2 cellular contexts compared by ENCODE assay signal in the genomic region with DNA sequence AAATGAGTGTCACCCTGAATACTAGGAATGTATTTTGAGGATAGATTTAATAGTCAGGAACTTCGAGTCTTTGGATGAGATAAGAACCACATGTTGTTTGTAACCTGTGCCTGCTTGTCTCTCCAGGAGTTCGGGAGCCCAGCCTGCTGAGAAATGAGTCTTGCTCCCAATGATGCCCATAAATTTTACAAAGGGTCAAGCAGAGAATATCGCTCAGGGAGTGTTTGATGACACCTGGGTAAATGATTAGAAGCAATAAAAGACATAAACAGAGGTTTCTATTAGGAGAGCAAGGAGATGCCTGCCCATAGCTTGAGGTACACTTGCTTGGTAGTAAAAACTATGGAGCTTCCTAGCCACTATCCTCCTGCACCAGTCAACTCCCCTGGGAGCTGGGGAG.
TF ChIP-seq lines count a peak whose summit lies in the region.

No MANE protein-coding gene starts in this region.

TF ChIP-seq in GM23338, 12 proteins besides CTCF, POLR2A, EP300 and RAD21 (continues in another document):
- no peak for TF ChIP-seq EZH2 (IDR thresholded peaks at IDR 0.05; ENCODE audit: low read depth, unreplicated experiment)
- TF ChIP-seq STAT1 (IDR thresholded peaks at IDR 0.05; ENCODE audit: unreplicated experiment): no peak
- TF ChIP-seq NANOG (IDR thresholded peaks at IDR 0.05; ENCODE audit: borderline replicate concordance): no peak
- no peak for TF ChIP-seq ZNF114 (CRISPR knock-in tag; IDR thresholded peaks at IDR 0.05)
- TF ChIP-seq EZH2phosphoT487 (IDR thresholded peaks at IDR 0.05; ENCODE audit: unreplicated experiment): no peak
- no peak for TF ChIP-seq POLR2AphosphoS5 (IDR thresholded peaks at IDR 0.05; ENCODE audit: low read depth)
- TF ChIP-seq, protein P1, sequence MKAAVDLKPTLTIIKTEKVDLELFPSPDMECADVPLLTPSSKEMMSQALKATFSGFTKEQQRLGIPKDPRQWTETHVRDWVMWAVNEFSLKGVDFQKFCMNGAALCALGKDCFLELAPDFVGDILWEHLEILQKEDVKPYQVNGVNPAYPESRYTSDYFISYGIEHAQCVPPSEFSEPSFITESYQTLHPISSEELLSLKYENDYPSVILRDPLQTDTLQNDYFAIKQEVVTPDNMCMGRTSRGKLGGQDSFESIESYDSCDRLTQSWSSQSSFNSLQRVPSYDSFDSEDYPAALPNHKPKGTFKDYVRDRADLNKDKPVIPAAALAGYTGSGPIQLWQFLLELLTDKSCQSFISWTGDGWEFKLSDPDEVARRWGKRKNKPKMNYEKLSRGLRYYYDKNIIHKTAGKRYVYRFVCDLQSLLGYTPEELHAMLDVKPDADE (IDR thresholded peaks at IDR 0.05): no peak
- TF ChIP-seq, protein P2, sequence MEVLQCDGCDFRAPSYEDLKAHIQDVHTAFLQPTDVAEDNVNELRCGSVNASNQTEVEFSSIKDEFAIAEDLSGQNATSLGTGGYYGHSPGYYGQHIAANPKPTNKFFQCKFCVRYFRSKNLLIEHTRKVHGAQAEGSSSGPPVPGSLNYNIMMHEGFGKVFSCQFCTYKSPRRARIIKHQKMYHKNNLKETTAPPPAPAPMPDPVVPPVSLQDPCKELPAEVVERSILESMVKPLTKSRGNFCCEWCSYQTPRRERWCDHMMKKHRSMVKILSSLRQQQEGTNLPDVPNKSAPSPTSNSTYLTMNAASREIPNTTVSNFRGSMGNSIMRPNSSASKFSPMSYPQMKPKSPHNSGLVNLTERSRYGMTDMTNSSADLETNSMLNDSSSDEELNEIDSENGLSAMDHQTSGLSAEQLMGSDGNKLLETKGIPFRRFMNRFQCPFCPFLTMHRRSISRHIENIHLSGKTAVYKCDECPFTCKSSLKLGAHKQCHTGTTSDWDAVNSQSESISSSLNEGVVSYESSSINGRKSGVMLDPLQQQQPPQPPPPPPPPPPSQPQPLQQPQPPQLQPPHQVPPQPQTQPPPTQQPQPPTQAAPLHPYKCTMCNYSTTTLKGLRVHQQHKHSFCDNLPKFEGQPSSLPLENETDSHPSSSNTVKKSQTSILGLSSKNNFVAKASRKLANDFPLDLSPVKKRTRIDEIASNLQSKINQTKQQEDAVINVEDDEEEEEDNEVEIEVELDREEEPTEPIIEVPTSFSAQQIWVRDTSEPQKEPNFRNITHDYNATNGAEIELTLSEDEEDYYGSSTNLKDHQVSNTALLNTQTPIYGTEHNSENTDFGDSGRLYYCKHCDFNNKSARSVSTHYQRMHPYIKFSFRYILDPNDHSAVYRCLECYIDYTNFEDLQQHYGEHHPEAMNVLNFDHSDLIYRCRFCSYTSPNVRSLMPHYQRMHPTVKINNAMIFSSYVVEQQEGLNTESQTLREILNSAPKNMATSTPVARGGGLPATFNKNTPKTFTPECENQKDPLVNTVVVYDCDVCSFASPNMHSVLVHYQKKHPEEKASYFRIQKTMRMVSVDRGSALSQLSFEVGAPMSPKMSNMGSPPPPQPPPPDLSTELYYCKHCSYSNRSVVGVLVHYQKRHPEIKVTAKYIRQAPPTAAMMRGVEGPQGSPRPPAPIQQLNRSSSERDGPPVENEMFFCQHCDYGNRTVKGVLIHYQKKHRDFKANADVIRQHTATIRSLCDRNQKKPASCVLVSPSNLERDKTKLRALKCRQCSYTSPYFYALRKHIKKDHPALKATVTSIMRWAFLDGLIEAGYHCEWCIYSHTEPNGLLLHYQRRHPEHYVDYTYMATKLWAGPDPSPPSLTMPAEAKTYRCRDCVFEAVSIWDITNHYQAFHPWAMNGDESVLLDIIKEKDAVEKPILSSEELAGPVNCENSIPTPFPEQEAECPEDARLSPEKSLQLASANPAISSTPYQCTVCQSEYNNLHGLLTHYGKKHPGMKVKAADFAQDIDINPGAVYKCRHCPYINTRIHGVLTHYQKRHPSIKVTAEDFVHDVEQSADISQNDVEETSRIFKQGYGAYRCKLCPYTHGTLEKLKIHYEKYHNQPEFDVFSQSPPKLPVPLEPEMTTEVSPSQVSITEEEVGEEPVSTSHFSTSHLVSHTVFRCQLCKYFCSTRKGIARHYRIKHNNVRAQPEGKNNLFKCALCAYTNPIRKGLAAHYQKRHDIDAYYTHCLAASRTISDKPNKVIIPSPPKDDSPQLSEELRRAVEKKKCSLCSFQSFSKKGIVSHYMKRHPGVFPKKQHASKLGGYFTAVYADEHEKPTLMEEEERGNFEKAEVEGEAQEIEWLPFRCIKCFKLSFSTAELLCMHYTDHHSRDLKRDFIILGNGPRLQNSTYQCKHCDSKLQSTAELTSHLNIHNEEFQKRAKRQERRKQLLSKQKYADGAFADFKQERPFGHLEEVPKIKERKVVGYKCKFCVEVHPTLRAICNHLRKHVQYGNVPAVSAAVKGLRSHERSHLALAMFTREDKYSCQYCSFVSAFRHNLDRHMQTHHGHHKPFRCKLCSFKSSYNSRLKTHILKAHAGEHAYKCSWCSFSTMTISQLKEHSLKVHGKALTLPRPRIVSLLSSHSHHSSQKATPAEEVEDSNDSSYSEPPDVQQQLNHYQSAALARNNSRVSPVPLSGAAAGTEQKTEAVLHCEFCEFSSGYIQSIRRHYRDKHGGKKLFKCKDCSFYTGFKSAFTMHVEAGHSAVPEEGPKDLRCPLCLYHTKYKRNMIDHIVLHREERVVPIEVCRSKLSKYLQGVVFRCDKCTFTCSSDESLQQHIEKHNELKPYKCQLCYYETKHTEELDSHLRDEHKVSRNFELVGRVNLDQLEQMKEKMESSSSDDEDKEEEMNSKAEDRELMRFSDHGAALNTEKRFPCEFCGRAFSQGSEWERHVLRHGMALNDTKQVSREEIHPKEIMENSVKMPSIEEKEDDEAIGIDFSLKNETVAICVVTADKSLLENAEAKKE (CRISPR knock-in tag; IDR thresholded peaks at IDR 0.05): no peak
- TF ChIP-seq JUNB (IDR thresholded peaks at IDR 0.05; ENCODE audit: unreplicated experiment): no peak
- TF ChIP-seq CREB1 (CRISPR knock-in tag; IDR thresholded peaks at IDR 0.05; ENCODE audit: low read depth): no peak

TF ChIP-seq in H1, 55 proteins besides CTCF, POLR2A, EP300 and RAD21:
- no peak for TF ChIP-seq TAF7 (optimal IDR thresholded peaks at IDR 0.05; ENCODE audit: borderline replicate concordance, low read depth, low read length)
TF ChIP-seq in H1: peak in this region for 0.
